In genomic region chr5:170287532-170287931, GRCh38 we compare ENCODE assay signal across 9 cellular contexts. TPM values are rescaled to one million over a fixed set of nuclear protein-coding genes. Genes with fewer than 3 reads are reported as not detected.
A peak's percentile ranks its signal among the peaks of the same experiment; 100 is the strongest.
DNase-seq lines count a peak whose midpoint lies in the region; ATAC-seq and TF ChIP-seq lines count a peak whose summit lies in the region.
"Had no signal": no experiment of that assay in that cellular context is flagged by ENCODE, and none has a peak within 500 bp of the region (broad histone marks: within the 10 kb centered on the region; RNA-seq: fewer than 3 reads in every experiment).

No MANE protein-coding gene starts in this region.

- peaks cover 98% of the 10 kb centered on the region for H3K36me3 Mint-ChIP-seq in T-helper 2 cell treated with Interferon-gamma antibody and Interleukin-4, amounts not matched to agents 5 μg/mL and 100 μg/mL, for 36 hours (ENCODE audit: low read depth)
- H3K36me3 Mint-ChIP-seq in stimulated activated naive B cell treated with anti-CD40 and anti-IgM and Interleukin-4, amounts not matched to agents 10 μg/mL and 1 μg/mL and 100 μg/mL, for 72 hours = peaks cover 46 to 84% of the 10 kb centered on the region in 2 donors

- no peak overlapping the region for H3K4me3 ChIP-seq in fibroblast of pulmonary artery (replicated peaks; ENCODE audit: low read depth, low read length)

- no peaks in the 10 kb centered on the region for H3K9me3 Mint-ChIP-seq in T-helper 2 cell treated with Interferon-gamma antibody and Interleukin-4, amounts not matched to agents 5 μg/mL and 100 μg/mL, for 36 hours
- peaks cover 19% of the 10 kb centered on the region in 2 donors for H3K9me3 Mint-ChIP-seq in stimulated activated naive B cell treated with anti-CD40 and anti-IgM and Interleukin-4, amounts not matched to agents 10 μg/mL and 1 μg/mL and 100 μg/mL, for 72 hours

- peak; percentile 41 to 67 for ATAC-seq in stimulated activated naive B cell treated with anti-CD40 and anti-IgM and Interleukin-4, amounts not matched to agents 10 μg/mL and 1 μg/mL and 100 μg/mL, for 72 hours (replicated peaks)
- ATAC-seq in GM19467 (IDR thresholded peaks at IDR 0.05; ENCODE audit: unreplicated experiment) = no peak

- no peak for TF ChIP-seq CTCF in fibroblast of pulmonary artery (IDR thresholded peaks at IDR 0.05; ENCODE audit: low read length, missing control alignments)

- peaks cover 96% of the 10 kb centered on the region for H3K4me1 Mint-ChIP-seq in T-helper 2 cell treated with Interferon-gamma antibody and Interleukin-4, amounts not matched to agents 5 μg/mL and 100 μg/mL, for 36 hours (ENCODE audit: low read depth)
- peaks cover 29 to 36% of the 10 kb centered on the region in 2 donors for H3K4me1 Mint-ChIP-seq in stimulated activated naive B cell treated with anti-CD40 and anti-IgM and Interleukin-4, amounts not matched to agents 10 μg/mL and 1 μg/mL and 100 μg/mL, for 72 hours

- H3K27ac Mint-ChIP-seq in T-helper 2 cell treated with Interferon-gamma antibody and Interleukin-4, amounts not matched to agents 5 μg/mL and 100 μg/mL, for 36 hours = peak overlapping the region; percentile 80
- H3K27ac Mint-ChIP-seq in stimulated activated naive B cell treated with anti-CD40 and anti-IgM and Interleukin-4, amounts not matched to agents 10 μg/mL and 1 μg/mL and 100 μg/mL, for 72 hours = peak overlapping the region; percentile 11

- no peaks in the 10 kb centered on the region for H3K27me3 Mint-ChIP-seq in T-helper 2 cell treated with Interferon-gamma antibody and Interleukin-4, amounts not matched to agents 5 μg/mL and 100 μg/mL, for 36 hours (ENCODE audit: low read depth)
- H3K27me3 Mint-ChIP-seq in stimulated activated naive B cell treated with anti-CD40 and anti-IgM and Interleukin-4, amounts not matched to agents 10 μg/mL and 1 μg/mL and 100 μg/mL, for 72 hours = peaks cover 9 to 22% of the 10 kb centered on the region in 2 donors

- DNase-seq in HT1080 (ENCODE audit: low read depth) = peak; percentile 24
- DNase-seq in T-helper 2 cell treated with Interferon-gamma antibody and Interleukin-4, amounts not matched to agents 5 μg/mL and 100 μg/mL, for 36 hours (ENCODE audit: low spot score) = no peak
- peak; percentile 39 for DNase-seq in fibroblast of pulmonary artery (ENCODE audit: low read depth)
- no peak for DNase-seq in stimulated activated naive B cell treated with anti-CD40 and anti-IgM and Interleukin-4, amounts not matched to agents 10 μg/mL and 1 μg/mL and 100 μg/mL, for 72 hours
- no peak for DNase-seq in DMS53 treated with DMSO at 0.1 percent for 48 hours (lab: John Stamatoyannopoulos, UW; ENCODE audit: unreplicated experiment)
- DNase-seq in NCI-H1694 treated with DMSO at 0.1 percent for 48 hours (lab: John Stamatoyannopoulos, UW) = no peak
- DNase-seq in DMS153 treated with DMSO at 0.1 percent for 48 hours (lab: John Stamatoyannopoulos, UW; ENCODE audit: unreplicated experiment) = no peak

- peak overlapping the region; percentile 62 for H3K4me3 Mint-ChIP-seq in T-helper 2 cell treated with Interferon-gamma antibody and Interleukin-4, amounts not matched to agents 5 μg/mL and 100 μg/mL, for 36 hours
- no peak overlapping the region for H3K4me3 Mint-ChIP-seq in stimulated activated naive B cell treated with anti-CD40 and anti-IgM and Interleukin-4, amounts not matched to agents 10 μg/mL and 1 μg/mL and 100 μg/mL, for 72 hours

RNA-seq across cellular contexts. Expression of gene LCP2, which starts 10.0 kb away (rescaled TPM):
- total RNA-seq in HT1080 (2014; rRNA removed; shearing (Covaris generic)) = 0.50 TPM in 1 of 2 replicates, not detected in the other
- not detected in 2 replicates for polyA plus RNA-seq in HT1080 (2015; cell fraction: cytosol; rRNA removed)
- 0.12 and 1.1 TPM in 2 replicates for polyA plus RNA-seq in HT1080 (2015; cell fraction: nucleus; rRNA removed)
- total RNA-seq: LHCN-M2 had no signal

RNA-seq across cellular contexts. Expression of gene C5orf58, which starts 54.7 kb away (rescaled TPM):
- 2.4 and 7.7 TPM in 2 replicates for total RNA-seq in HT1080 (2014; rRNA removed; shearing (Covaris generic))
- polyA plus RNA-seq in HT1080 (2015; cell fraction: cytosol; rRNA removed) = 13.5 and 23.6 TPM in 2 replicates
- polyA plus RNA-seq in HT1080 (2015; cell fraction: nucleus; rRNA removed) = 10.5 and 13.1 TPM in 2 replicates
- total RNA-seq: LHCN-M2 had no signal

Comparison
In these comparisons a context has a peak if more than half of its experiments do, and no peak if none do; other contexts are left out.
1. DNase-seq: peak in HT1080 (single experiment) and fibroblast of pulmonary artery (single experiment); none in T-helper 2 cell treated with Interferon-gamma antibody and Interleukin-4, amounts not matched to agents 5 μg/mL and 100 μg/mL, for 36 hours (single experiment), stimulated activated naive B cell treated with anti-CD40 and anti-IgM and Interleukin-4, amounts not matched to agents 10 μg/mL and 1 μg/mL and 100 μg/mL, for 72 hours (single experiment), DMS53 treated with DMSO at 0.1 percent for 48 hours (single experiment), NCI-H1694 treated with DMSO at 0.1 percent for 48 hours (single experiment) and DMS153 treated with DMSO at 0.1 percent for 48 hours (single experiment).